28 cellular contexts compared by ENCODE assay signal in genomic region chr17:49848019-49848473, GRCh38. TPM values are rescaled to one million over a fixed set of nuclear protein-coding genes. Genes with fewer than 3 reads are reported as not detected.
DNase-seq lines count a peak whose midpoint lies in the region; ATAC-seq and TF ChIP-seq lines count a peak whose summit lies in the region.
"Had no signal": no experiment of that assay in that cellular context is flagged by ENCODE, and none has a peak within 500 bp of the region (broad histone marks: within the 10 kb centered on the region; RNA-seq: fewer than 3 reads in every experiment).

A gene with protein sequence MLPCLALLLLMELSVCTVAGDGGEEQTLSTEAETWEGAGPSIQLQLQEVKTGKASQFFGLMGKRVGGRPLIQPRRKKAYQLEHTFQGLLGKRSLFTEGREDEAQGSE (minus strand): TSS chr17:49848069. CDS start chr17:49848017, 52 bp downstream.

- peaks cover 27% of the 10 kb centered on the region for H3K4me1 ChIP-seq in upper lobe of right lung

- H3K36me3 ChIP-seq in upper lobe of right lung = no peaks in the 10 kb centered on the region

- intact Hi-C loops in natural killer cell (cut with micrococcal nuclease) (no loop called here), upper lobe of right lung (cut with DNase I) (loop anchor here (10.0 kb wide), 2 partner anchors 153 to 273 kb away; partner anchors contain the start of gene NXPH3)

- ATAC-seq in natural killer cell = no peak
- no peak for ATAC-seq in natural killer cell treated with Interleukin-12 subunit alpha and Interleukin-12 subunit beta and Interleukin-15 and Interleukin-18, amount 100 ng/mL, for 72 hours
- ATAC-seq in upper lobe of right lung = no peak
- ATAC-seq in HG03196 (IDR thresholded peaks at IDR 0.05; ENCODE audit: unreplicated experiment) = no peak
- ATAC-seq: esophagus mucosa; GM12878; stimulated activated naive CD8-positive, alpha-beta T cell treated with anti-CD3 and anti-CD28 coated beads, Interleukin-15, amount 100 ng/mL, for 72 hours had no signal

- no peaks in the 10 kb centered on the region for H3K27me3 ChIP-seq in upper lobe of right lung
- H3K27me3 ChIP-seq: Peyer's patch, tibial nerve had no signal

- H3K27ac ChIP-seq in upper lobe of right lung = no peak within 1 kb of the TSS
- H3K27ac ChIP-seq: Peyer's patch, spleen had no signal

- H3K27ac Mint-ChIP-seq in natural killer cell (peak within 1 kb of the TSS; percentile 1 to 33), endothelial cell (ENCODE audit: unreplicated experiment) (no peak within 1 kb of the TSS)
- H3K27ac Mint-ChIP-seq in natural killer cell treated with Interleukin-12 subunit alpha and Interleukin-12 subunit beta and Interleukin-15 and Interleukin-18, amount 100 ng/mL, for 72 hours = no peak within 1 kb of the TSS
- H3K27ac Mint-ChIP-seq: activated B cell treated with CpG ODN at 0.5 μM for 24 hours; activated CD4-positive, alpha-beta memory T cell treated with anti-CD3 and anti-CD28 coated beads, Interleukin-2, amount 10 ng/mL, durations not matched to agents 7 days and 5 days; activated naive CD4-positive, alpha-beta T cell treated with anti-CD3 and anti-CD28 coated beads, Interleukin-2, amount 10 ng/mL, durations not matched to agents 7 days and 5 days had no signal

- H3K9me3 ChIP-seq in upper lobe of right lung = no peaks in the 10 kb centered on the region
- H3K9me3 ChIP-seq: Peyer's patch, spleen, tibial nerve had no signal

- no peaks in the 10 kb centered on the region for H3K27me3 Mint-ChIP-seq in natural killer cell (ENCODE audit: low read depth in 2 of 2)
- H3K27me3 Mint-ChIP-seq in natural killer cell treated with Interleukin-12 subunit alpha and Interleukin-12 subunit beta and Interleukin-15 and Interleukin-18, amount 100 ng/mL, for 72 hours = peaks cover 0 to 2% of the 10 kb centered on the region in 2 donors
- H3K27me3 Mint-ChIP-seq in endothelial cell (ENCODE audit: unreplicated experiment) = peaks cover 16% of the 10 kb centered on the region
- H3K27me3 Mint-ChIP-seq: stimulated activated naive CD8-positive, alpha-beta T cell treated with anti-CD3 and anti-CD28 coated beads, Interleukin-15, amount 100 ng/mL, for 72 hours had no signal

- no peak for TF ChIP-seq CTCF in natural killer cell (IDR thresholded peaks at IDR 0.05)
- no peak for TF ChIP-seq CTCF in endothelial cell (IDR thresholded peaks at IDR 0.05; ENCODE audit: unreplicated experiment)
- no peak for TF ChIP-seq CTCF in upper lobe of right lung (IDR thresholded peaks at IDR 0.05)

- H3K9me3 Mint-ChIP-seq in natural killer cell (no peaks in the 10 kb centered on the region), endothelial cell (ENCODE audit: unreplicated experiment) (no peaks in the 10 kb centered on the region)
- H3K9me3 Mint-ChIP-seq in natural killer cell treated with Interleukin-12 subunit alpha and Interleukin-12 subunit beta and Interleukin-15 and Interleukin-18, amount 100 ng/mL, for 72 hours = no peaks in the 10 kb centered on the region
- H3K9me3 Mint-ChIP-seq: activated B cell treated with CpG ODN at 0.5 μM for 24 hours; activated CD4-positive, alpha-beta memory T cell treated with anti-CD3 and anti-CD28 coated beads, Interleukin-2, amount 10 ng/mL, durations not matched to agents 7 days and 5 days; activated naive CD4-positive, alpha-beta T cell treated with anti-CD3 and anti-CD28 coated beads, Interleukin-2, amount 10 ng/mL, durations not matched to agents 7 days and 5 days; stimulated activated naive CD8-positive, alpha-beta T cell treated with anti-CD3 and anti-CD28 coated beads, Interleukin-15, amount 100 ng/mL, for 72 hours had no signal

- DNase-seq in natural killer cell (no peak), NCI-H82 treated with DMSO at 0.1 percent for 48 hours (lab: John Stamatoyannopoulos, UW; ENCODE audit: unreplicated experiment) (peak; percentile 6), endothelial cell (ENCODE audit: low spot score) (no peak), upper lobe of right lung (peak; percentile 29), superior temporal gyrus (ENCODE audit: extremely low spot score) (no peak), NCI-H128 (lab: John Stamatoyannopoulos, UW; ENCODE audit: unreplicated experiment) (no peak)
- no peak for DNase-seq in natural killer cell treated with Interleukin-12 subunit alpha and Interleukin-12 subunit beta and Interleukin-15 and Interleukin-18, amount 100 ng/mL, for 72 hours (ENCODE audit: low spot score)
- DNase-seq: activated B cell treated with CpG ODN at 0.5 μM for 24 hours; activated CD4-positive, alpha-beta memory T cell treated with anti-CD3 and anti-CD28 coated beads, Interleukin-2, amount 10 ng/mL, durations not matched to agents 7 days and 5 days; activated naive CD4-positive, alpha-beta T cell treated with anti-CD3 and anti-CD28 coated beads, Interleukin-2, amount 10 ng/mL, durations not matched to agents 7 days and 5 days; DND-41; foreskin melanocyte; hippocampal formation; KBM-7; MM.1S; NCI-H226; NK-92 treated with Interleukin-12 subunit alpha and Interleukin-12 subunit beta, amount 100 ng/mL, for 24 hours; Peyer's patch; spleen; stimulated activated CD4-positive, alpha-beta T cell treated with anti-CD3 and anti-CD28 coated beads, Interleukin-4, amount 100 ng/mL, for 4 hours; stimulated activated naive CD8-positive, alpha-beta T cell treated with anti-CD3 and anti-CD28 coated beads, Interleukin-15, amount 100 ng/mL, for 72 hours had no signal

- no peak within 1 kb of the TSS for H3K4me3 Mint-ChIP-seq in natural killer cell
- H3K4me3 Mint-ChIP-seq in natural killer cell treated with Interleukin-12 subunit alpha and Interleukin-12 subunit beta and Interleukin-15 and Interleukin-18, amount 100 ng/mL, for 72 hours = no peak within 1 kb of the TSS
- H3K4me3 Mint-ChIP-seq in endothelial cell (ENCODE audit: unreplicated experiment) = peak within 1 kb of the TSS; percentile 65
- H3K4me3 Mint-ChIP-seq: activated B cell treated with CpG ODN at 0.5 μM for 24 hours; activated CD4-positive, alpha-beta memory T cell treated with anti-CD3 and anti-CD28 coated beads, Interleukin-2, amount 10 ng/mL, durations not matched to agents 7 days and 5 days; activated naive CD4-positive, alpha-beta T cell treated with anti-CD3 and anti-CD28 coated beads, Interleukin-2, amount 10 ng/mL, durations not matched to agents 7 days and 5 days; stimulated activated naive CD8-positive, alpha-beta T cell treated with anti-CD3 and anti-CD28 coated beads, Interleukin-15, amount 100 ng/mL, for 72 hours had no signal

- H3K4me3 ChIP-seq in upper lobe of right lung = no peak within 1 kb of the TSS
- H3K4me3 ChIP-seq: GM12878, Peyer's patch, spleen, tibial nerve had no signal

- H3K4me1 Mint-ChIP-seq in natural killer cell = peaks cover 20 to 28% of the 10 kb centered on the region in 2 donors
- H3K4me1 Mint-ChIP-seq in natural killer cell treated with Interleukin-12 subunit alpha and Interleukin-12 subunit beta and Interleukin-15 and Interleukin-18, amount 100 ng/mL, for 72 hours (ENCODE audit: low read depth in 2 of 2) = peaks cover 10 to 25% of the 10 kb centered on the region in 2 donors
- peaks cover 17% of the 10 kb centered on the region for H3K4me1 Mint-ChIP-seq in endothelial cell (ENCODE audit: unreplicated experiment)

- H3K36me3 Mint-ChIP-seq in natural killer cell = no peaks in the 10 kb centered on the region
- H3K36me3 Mint-ChIP-seq in natural killer cell treated with Interleukin-12 subunit alpha and Interleukin-12 subunit beta and Interleukin-15 and Interleukin-18, amount 100 ng/mL, for 72 hours = no peaks in the 10 kb centered on the region
- peaks cover 10% of the 10 kb centered on the region for H3K36me3 Mint-ChIP-seq in endothelial cell (ENCODE audit: low read depth, unreplicated experiment)

RNA-seq across cellular contexts. Expression of the gene that starts here (rescaled TPM):
- total RNA-seq in natural killer cell (not detected), endothelial cell (ENCODE audit: unreplicated experiment) (not detected), upper lobe of right lung (not detected)
- total RNA-seq in natural killer cell treated with Interleukin-12 subunit alpha and Interleukin-12 subunit beta and Interleukin-15 and Interleukin-18, amount 100 ng/mL, for 72 hours = not detected
- total RNA-seq: activated B cell treated with CpG ODN at 0.5 μM for 24 hours; activated CD4-positive, alpha-beta memory T cell treated with anti-CD3 and anti-CD28 coated beads, Interleukin-2, amount 10 ng/mL, durations not matched to agents 7 days and 5 days; esophagus mucosa; GM12878; lower leg skin; mucosa of gallbladder; Peyer's patch; spleen; T-helper 2 cell treated with Interferon-gamma antibody and Interleukin-4, amounts not matched to agents 100 ng/mL and 5 ng/mL, for 36 hours; tibial nerve had no signal

Comparison
In these comparisons a context has a peak if more than half of its experiments do, and no peak if none do; other contexts are left out.
1. H3K27ac Mint-ChIP-seq: peak in natural killer cell (2 of 2); none in natural killer cell treated with Interleukin-12 subunit alpha and Interleukin-12 subunit beta and Interleukin-15 and Interleukin-18, amount 100 ng/mL, for 72 hours (0 of 2) and endothelial cell (single experiment).
2. Peak in DNase-seq in upper lobe of right lung; RNA of the gene not detected or under 1 TPM.